ENCODE assay signal across 9 cellular contexts in the genomic region with DNA sequence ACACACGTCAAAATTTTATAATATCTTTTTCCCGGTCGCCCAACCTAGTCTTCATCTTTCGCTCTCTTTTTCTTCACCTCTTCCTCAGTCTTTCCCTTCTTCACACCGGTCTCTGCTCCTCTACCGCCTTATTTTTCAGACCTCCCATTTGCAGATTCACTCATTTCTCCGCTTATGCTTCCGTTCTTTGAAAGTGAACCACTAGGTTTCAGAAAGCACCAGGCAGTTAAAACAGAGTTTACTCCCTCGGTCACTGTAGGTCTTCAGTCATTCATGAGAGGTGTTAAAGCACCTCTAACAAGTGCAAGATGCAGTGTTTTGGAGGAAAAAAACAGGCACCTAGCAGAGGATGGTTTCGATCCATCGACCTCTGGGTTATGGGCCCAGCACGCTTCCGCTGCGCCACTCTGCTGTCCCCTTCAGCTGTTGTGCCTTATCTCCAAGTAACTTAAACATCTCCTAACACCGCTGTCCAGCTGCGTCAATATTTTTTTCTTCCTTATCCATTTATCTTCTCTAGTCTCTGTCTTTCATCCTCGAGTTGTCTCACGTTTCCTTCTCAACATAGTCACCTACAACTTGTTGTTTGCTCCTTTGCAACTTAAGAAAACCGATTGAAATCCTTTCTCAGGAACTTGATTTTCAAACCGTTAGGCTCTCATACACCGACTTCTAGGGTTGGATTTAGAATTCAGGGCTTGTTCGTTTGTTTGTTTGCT.
A peak's percentile ranks its signal among the peaks of the same experiment; 100 is the strongest.
DNase-seq lines count a peak whose midpoint lies in the region; ATAC-seq, FAIRE-seq and TF ChIP-seq lines count a peak whose summit lies in the region.
"Had no signal": no experiment of that assay in that cellular context is flagged by ENCODE, and none has a peak within 500 bp of the region (broad histone marks: within the 10 kb centered on the region; RNA-seq: fewer than 3 reads in every experiment).

No MANE protein-coding gene starts in this region.

- no peak overlapping the region for H4K5ac ChIP-seq in mesendoderm (ENCODE audit: low read length)

- H2AFZ ChIP-seq in astrocyte (ENCODE audit: low read depth, low read length) = peak overlapping the region; percentile 48

- DNase-seq in EH (ENCODE audit: low read depth) (peak; percentile 77), NCI-H82 treated with DMSO at 0.1 percent for 48 hours (lab: John Stamatoyannopoulos, UW; ENCODE audit: unreplicated experiment) (peak; percentile 66), astrocyte (ENCODE audit: low read depth) (peak; percentile 83), mesendoderm (peak; percentile 98), NK-92 (lab: John Stamatoyannopoulos, UW; ENCODE audit: unreplicated experiment) (no peak), omental fat pad (ENCODE audit: low spot score) (no peak)

- H2AK5ac ChIP-seq in mesendoderm (ENCODE audit: low read length) = no peak overlapping the region

- peaks cover 22% of the 10 kb centered on the region for H3K27me3 Mint-ChIP-seq in astrocyte (ENCODE audit: low read depth, unreplicated experiment)

- peak; percentile 58 for ATAC-seq in GM19372 (IDR thresholded peaks at IDR 0.05; ENCODE audit: low read depth, unreplicated experiment)
- peak; percentile 89 for ATAC-seq in HG03175 (IDR thresholded peaks at IDR 0.05; ENCODE audit: unreplicated experiment)
- ATAC-seq in omental fat pad (ENCODE audit: low FRiP score) = no peak

- H3K27me3 ChIP-seq in astrocyte (ENCODE audit: insufficient read depth, low read length) (peaks cover 8% of the 10 kb centered on the region), mesendoderm (ENCODE audit: insufficient read depth, low read length, poor library complexity) (peaks cover 3% of the 10 kb centered on the region)

- H3K36me3 ChIP-seq in astrocyte (ENCODE audit: insufficient read depth, low read length) (no peaks in the 10 kb centered on the region), mesendoderm (ENCODE audit: control insufficient read depth, insufficient read depth, low read length) (no peaks in the 10 kb centered on the region)

- H3K27ac ChIP-seq in astrocyte (ENCODE audit: low read depth, low read length) (no peak overlapping the region), mesendoderm (ENCODE audit: low read depth, low read length) (no peak overlapping the region)

- peaks cover 5% of the 10 kb centered on the region for H3K4me1 ChIP-seq in astrocyte (ENCODE audit: insufficient read depth, low read length)
- peaks cover 3% of the 10 kb centered on the region for H3K4me1 ChIP-seq in mesendoderm (ENCODE audit: control insufficient read depth, low read depth, low read length)

- peak overlapping the region; percentile 85 for H3K56ac ChIP-seq in mesendoderm (ENCODE audit: low read length)

- no peaks in the 10 kb centered on the region for H3K9me3 ChIP-seq in astrocyte (ENCODE audit: insufficient read depth, low read depth, low read length)

- H3K4me2 ChIP-seq in astrocyte (ENCODE audit: low read length) (peak overlapping the region; percentile 82), mesendoderm (ENCODE audit: low read length) (peak overlapping the region; percentile 100)

- H3K4me1 Mint-ChIP-seq in astrocyte (ENCODE audit: low read depth, unreplicated experiment) = no peaks in the 10 kb centered on the region

- H4K8ac ChIP-seq in mesendoderm (ENCODE audit: low read depth, low read length) = no peak overlapping the region

- no peaks in the 10 kb centered on the region for H4K20me1 ChIP-seq in astrocyte (ENCODE audit: insufficient read depth, low read length)

- H2BK120ac ChIP-seq in mesendoderm (ENCODE audit: low read depth, low read length) = no peak overlapping the region

- no peaks in the 10 kb centered on the region for H3K36me3 Mint-ChIP-seq in astrocyte (ENCODE audit: low read depth, unreplicated experiment)

- H2BK15ac ChIP-seq in mesendoderm (replicated peaks; ENCODE audit: low read depth) = no peak overlapping the region

- H3K18ac ChIP-seq in mesendoderm (ENCODE audit: low read length) = no peak overlapping the region

- H3K79me2 ChIP-seq in astrocyte (ENCODE audit: insufficient read depth, low read length) (no peaks in the 10 kb centered on the region), mesendoderm (ENCODE audit: control insufficient read depth, insufficient read depth, low read length) (no peaks in the 10 kb centered on the region)

- H3K9me3 Mint-ChIP-seq in astrocyte (ENCODE audit: unreplicated experiment) = no peaks in the 10 kb centered on the region
- H3K9me3 Mint-ChIP-seq: stimulated activated naive CD8-positive, alpha-beta T cell treated with anti-CD3 and anti-CD28 coated beads, Interleukin-15, Interleukin-2, amounts not matched to agents 100 ng/mL and 50 ng/mL, for 24 hours had no signal

- no peak overlapping the region for H3K4me3 Mint-ChIP-seq in astrocyte (ENCODE audit: unreplicated experiment)
- H3K4me3 Mint-ChIP-seq: stimulated activated naive CD8-positive, alpha-beta T cell treated with anti-CD3 and anti-CD28 coated beads, Interleukin-15, Interleukin-2, amounts not matched to agents 100 ng/mL and 50 ng/mL, for 24 hours had no signal

- no peak overlapping the region for H3K27ac Mint-ChIP-seq in astrocyte (ENCODE audit: unreplicated experiment)
- H3K27ac Mint-ChIP-seq: stimulated activated naive CD8-positive, alpha-beta T cell treated with anti-CD3 and anti-CD28 coated beads, Interleukin-15, Interleukin-2, amounts not matched to agents 100 ng/mL and 50 ng/mL, for 24 hours had no signal

- no peak overlapping the region for H3K4ac ChIP-seq in mesendoderm (ENCODE audit: low read depth, low read length)

- peak; percentile 17 for FAIRE-seq in astrocyte (lab: Jason Lieb, UNC)

- H3K4me3 ChIP-seq in astrocyte (ENCODE audit: insufficient read depth, low read depth, low read length) (peak overlapping the region; percentile 56), mesendoderm (ENCODE audit: low read length) (peak overlapping the region; percentile 79)

- no CpG with 5 or more reads among the region's 22 CpGs for WGBS in mesendoderm (ENCODE audit: extremely low coverage, insufficient coverage, low lambda C conversion rate)

- no peak overlapping the region for H3K23ac ChIP-seq in mesendoderm (ENCODE audit: low read length)

- TF ChIP-seq CTCF in astrocyte (IDR thresholded peaks at IDR 0.05; ENCODE audit: insufficient read depth, low read depth, low read length) = no peak
- TF ChIP-seq CTCF in omental fat pad (IDR thresholded peaks at IDR 0.05) = no peak

- no peak overlapping the region for H2BK5ac ChIP-seq in mesendoderm (ENCODE audit: low read length)

- H3K9ac ChIP-seq in astrocyte (ENCODE audit: low read length) (peak overlapping the region; percentile 3), mesendoderm (ENCODE audit: low read length) (peak overlapping the region; percentile 75)

- no peaks in the 10 kb centered on the region for H3K79me1 ChIP-seq in mesendoderm (ENCODE audit: low read length)

Comparison
In these comparisons a context has a peak if more than half of its experiments do, and no peak if none do; other contexts are left out.
1. DNase-seq: peak in EH (single experiment), NCI-H82 treated with DMSO at 0.1 percent for 48 hours (single experiment), astrocyte (single experiment) and mesendoderm (single experiment); none in NK-92 (single experiment) and omental fat pad (single experiment).